6 cellular contexts compared by ENCODE assay signal in genomic region chr11:45174168-45174835, GRCh38.
"Had no signal": no experiment of that assay in that cellular context is flagged by ENCODE, and none has a peak within 500 bp of the region (broad histone marks: within the 10 kb centered on the region; RNA-seq: fewer than 3 reads in every experiment).

No MANE protein-coding gene starts in this region.

- H3K4me3 ChIP-seq: GM23248, HAP-1 had no signal

- H3K4me1 ChIP-seq: HAP-1 had no signal

- DNase-seq: GM23248, GOT3, H7, KBM-7 had no signal

- H3K9me3 ChIP-seq: HAP-1 had no signal

- H2AFZ ChIP-seq: GM23248 had no signal

- H3K36me3 ChIP-seq: HAP-1 had no signal

- H3K9ac ChIP-seq: GM23248, KMS-11 had no signal

- H3K4me2 ChIP-seq: KMS-11 had no signal

- H3K27ac ChIP-seq: GM23248, KMS-11 had no signal
